1 cellular context compared by ENCODE assay signal in the genomic region with DNA sequence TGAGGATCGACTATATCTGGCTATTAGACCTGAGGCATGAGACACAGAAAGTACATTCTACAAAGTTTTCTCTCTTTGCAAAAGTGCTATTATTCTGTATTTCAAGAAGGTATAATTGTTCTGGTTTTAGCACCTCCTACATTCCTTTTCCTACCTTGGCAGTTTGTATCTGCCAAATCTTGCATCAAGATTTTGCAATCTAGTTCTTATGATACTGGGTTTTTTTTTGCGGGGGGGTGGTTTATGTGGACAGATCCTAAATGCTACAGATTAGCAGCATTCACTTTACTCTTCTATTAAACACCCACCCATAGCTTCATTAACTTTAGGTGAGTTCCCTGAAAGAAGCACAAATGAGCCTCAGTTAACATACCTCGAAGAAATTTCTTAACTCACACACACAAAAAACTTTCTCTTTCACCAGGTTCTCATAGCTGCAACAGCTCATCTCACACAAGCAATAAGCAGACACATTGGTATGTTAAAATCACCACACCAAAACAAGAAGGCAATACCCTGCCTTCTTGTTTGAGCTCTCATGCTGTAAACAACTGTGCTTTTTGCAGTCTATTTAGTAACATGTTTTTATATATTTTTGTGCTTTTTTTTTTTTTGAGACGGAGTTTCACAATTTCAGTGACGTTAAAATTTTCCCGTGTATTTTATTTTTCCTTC.
TF ChIP-seq lines count a peak whose summit lies in the region.

No MANE protein-coding gene starts in this region.

TF ChIP-seq in SK-N-SH treated with all-trans-retinoic acid at 6 μM for 48 hours, 23 proteins besides CTCF, POLR2A, EP300 and RAD21:
- TF ChIP-seq, protein P1, sequence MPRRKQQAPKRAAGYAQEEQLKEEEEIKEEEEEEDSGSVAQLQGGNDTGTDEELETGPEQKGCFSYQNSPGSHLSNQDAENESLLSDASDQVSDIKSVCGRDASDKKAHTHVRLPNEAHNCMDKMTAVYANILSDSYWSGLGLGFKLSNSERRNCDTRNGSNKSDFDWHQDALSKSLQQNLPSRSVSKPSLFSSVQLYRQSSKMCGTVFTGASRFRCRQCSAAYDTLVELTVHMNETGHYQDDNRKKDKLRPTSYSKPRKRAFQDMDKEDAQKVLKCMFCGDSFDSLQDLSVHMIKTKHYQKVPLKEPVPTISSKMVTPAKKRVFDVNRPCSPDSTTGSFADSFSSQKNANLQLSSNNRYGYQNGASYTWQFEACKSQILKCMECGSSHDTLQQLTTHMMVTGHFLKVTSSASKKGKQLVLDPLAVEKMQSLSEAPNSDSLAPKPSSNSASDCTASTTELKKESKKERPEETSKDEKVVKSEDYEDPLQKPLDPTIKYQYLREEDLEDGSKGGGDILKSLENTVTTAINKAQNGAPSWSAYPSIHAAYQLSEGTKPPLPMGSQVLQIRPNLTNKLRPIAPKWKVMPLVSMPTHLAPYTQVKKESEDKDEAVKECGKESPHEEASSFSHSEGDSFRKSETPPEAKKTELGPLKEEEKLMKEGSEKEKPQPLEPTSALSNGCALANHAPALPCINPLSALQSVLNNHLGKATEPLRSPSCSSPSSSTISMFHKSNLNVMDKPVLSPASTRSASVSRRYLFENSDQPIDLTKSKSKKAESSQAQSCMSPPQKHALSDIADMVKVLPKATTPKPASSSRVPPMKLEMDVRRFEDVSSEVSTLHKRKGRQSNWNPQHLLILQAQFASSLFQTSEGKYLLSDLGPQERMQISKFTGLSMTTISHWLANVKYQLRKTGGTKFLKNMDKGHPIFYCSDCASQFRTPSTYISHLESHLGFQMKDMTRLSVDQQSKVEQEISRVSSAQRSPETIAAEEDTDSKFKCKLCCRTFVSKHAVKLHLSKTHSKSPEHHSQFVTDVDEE (CRISPR knock-in tag; IDR thresholded peaks at IDR 0.05) = no peak
- TF ChIP-seq OSR1 (CRISPR knock-in tag; IDR thresholded peaks at IDR 0.05) (no peak), TCF4 (CRISPR knock-in tag; IDR thresholded peaks at IDR 0.05; ENCODE audit: borderline replicate concordance) (no peak), ZNF70 (CRISPR knock-in tag; IDR thresholded peaks at IDR 0.05) (no peak), BACH2 (CRISPR knock-in tag; IDR thresholded peaks at IDR 0.05; ENCODE audit: borderline replicate concordance) (no peak), TOX (CRISPR knock-in tag; IDR thresholded peaks at IDR 0.05; ENCODE audit: borderline replicate concordance) (no peak), ZNF8 (CRISPR knock-in tag; IDR thresholded peaks at IDR 0.05) (no peak), ZFP3 (CRISPR knock-in tag; IDR thresholded peaks at IDR 0.05) (no peak), CSDC2 (CRISPR knock-in tag; IDR thresholded peaks at IDR 0.05) (no peak)
